In genomic region chr14:63701614-63702291, GRCh38 we compare ENCODE assay signal across 1 cellular context.
TF ChIP-seq lines count a peak whose summit lies in the region.

No MANE protein-coding gene starts in this region.

TF ChIP-seq in WTC11, 78 proteins besides CTCF, POLR2A, EP300 and RAD21 (continued from another document):
- TF ChIP-seq STAT6 (CRISPR knock-in tag; conservative IDR thresholded peaks at IDR 0.05; ENCODE audit: low read depth) (no peak), ZNF423 (CRISPR knock-in tag; IDR thresholded peaks at IDR 0.05) (no peak), ZNF416 (CRISPR knock-in tag; IDR thresholded peaks at IDR 0.05) (no peak), ZNF232 (CRISPR knock-in tag; IDR thresholded peaks at IDR 0.05) (no peak), JAZF1 (CRISPR knock-in tag; IDR thresholded peaks at IDR 0.05) (no peak), NR2C2 (CRISPR knock-in tag; IDR thresholded peaks at IDR 0.05) (no peak), TEAD1 (CRISPR knock-in tag; IDR thresholded peaks at IDR 0.05) (no peak), RORB (CRISPR knock-in tag; IDR thresholded peaks at IDR 0.05) (no peak)
- TF ChIP-seq, protein P1, sequence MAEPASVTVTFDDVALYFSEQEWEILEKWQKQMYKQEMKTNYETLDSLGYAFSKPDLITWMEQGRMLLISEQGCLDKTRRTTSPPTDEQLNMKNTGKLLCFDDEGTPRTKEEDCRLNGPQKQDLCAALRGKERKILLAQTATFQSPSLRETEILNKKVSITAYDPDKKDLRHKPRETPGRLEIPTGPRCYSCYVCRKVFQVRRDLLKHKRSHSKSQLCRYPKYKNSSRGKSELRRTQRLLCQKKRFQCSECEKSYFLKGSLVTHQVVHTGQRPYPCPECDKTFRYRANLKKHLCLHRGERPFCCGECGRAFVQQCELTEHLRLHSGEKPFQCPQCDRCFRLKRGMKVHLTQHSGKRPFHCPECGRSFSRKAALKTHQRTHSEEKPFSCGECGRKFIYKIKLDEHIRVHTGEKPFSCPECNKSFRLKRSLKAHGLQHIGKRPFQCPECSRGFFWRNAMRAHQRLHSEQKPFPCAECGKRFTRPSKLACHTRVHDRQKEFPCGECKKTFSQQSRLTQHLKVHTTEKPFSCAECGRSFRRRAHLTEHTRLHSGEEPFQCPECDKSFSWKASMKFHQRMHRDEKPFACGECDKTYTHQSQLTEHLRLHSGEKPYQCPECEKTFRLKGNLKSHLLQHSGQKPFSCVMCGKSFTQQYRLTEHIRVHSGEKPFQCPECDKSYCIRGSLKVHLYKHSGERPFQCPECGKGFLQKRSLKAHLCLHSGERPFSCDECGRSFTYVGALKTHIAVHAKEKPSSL (CRISPR knock-in tag; conservative IDR thresholded peaks at IDR 0.05), result no peak
